Comparison of ENCODE assay signal across 10 cellular contexts in genomic region chr4:3302164-3302785, GRCh38. TPM values are rescaled to one million over a fixed set of nuclear protein-coding genes. Genes with fewer than 3 reads are reported as not detected.
DNase-seq lines count a peak whose midpoint lies in the region; ATAC-seq and TF ChIP-seq lines count a peak whose summit lies in the region.
"Had no signal": no experiment of that assay in that cellular context is flagged by ENCODE, and none has a peak within 500 bp of the region (broad histone marks: within the 10 kb centered on the region; RNA-seq: fewer than 3 reads in every experiment).

No MANE protein-coding gene starts in this region.

- H3K36me3 Mint-ChIP-seq in mesothelial cell of epicardium (peaks cover 15% of the 10 kb centered on the region), neural progenitor cell (peaks cover 11% of the 10 kb centered on the region)

- H3K9me3 ChIP-seq in neural progenitor cell (ENCODE audit: low read depth): no peaks in the 10 kb centered on the region

- ATAC-seq in SK-N-SH treated with all-trans-retinoic acid at 6 μM for 48 hours: no peak

- H3F3A ChIP-seq in neural progenitor cell (ENCODE audit: low read depth): peaks cover 12% of the 10 kb centered on the region

- H3K36me3 ChIP-seq in neural progenitor cell: no peaks in the 10 kb centered on the region

- TF ChIP-seq CTCF in mesothelial cell of epicardium (IDR thresholded peaks at IDR 0.05; ENCODE audit: unreplicated experiment) (no peak), neural progenitor cell (IDR thresholded peaks at IDR 0.05) (no peak)

- H3K4me1 Mint-ChIP-seq in mesothelial cell of epicardium (peaks cover 50% of the 10 kb centered on the region), neural progenitor cell (peaks cover 83% of the 10 kb centered on the region)

- H3K4me1 ChIP-seq in neural progenitor cell: peaks cover 65% of the 10 kb centered on the region

- no peak overlapping the region for H3K9ac ChIP-seq in neural progenitor cell

- H3K4me3 Mint-ChIP-seq in mesothelial cell of epicardium (no peak overlapping the region), neural progenitor cell (no peak overlapping the region)

- H3K27ac ChIP-seq in neural progenitor cell: no peak overlapping the region
- H3K27ac ChIP-seq: 22Rv1 had no signal

- H3K79me2 ChIP-seq in neural progenitor cell (ENCODE audit: low read depth): peaks cover 92% of the 10 kb centered on the region

- H3K27me3 ChIP-seq in neural progenitor cell: no peaks in the 10 kb centered on the region

- H3K9me3 Mint-ChIP-seq in mesothelial cell of epicardium (peaks cover 11% of the 10 kb centered on the region), neural progenitor cell (peaks cover 9% of the 10 kb centered on the region)

- no peaks in the 10 kb centered on the region for H3K27me3 Mint-ChIP-seq in mesothelial cell of epicardium (ENCODE audit: low read depth)
- peaks cover 2% of the 10 kb centered on the region for H3K27me3 Mint-ChIP-seq in neural progenitor cell (ENCODE audit: insufficient read depth, low read depth)

- H3K27ac Mint-ChIP-seq in mesothelial cell of epicardium: peak overlapping the region; percentile 4
- H3K27ac Mint-ChIP-seq in neural progenitor cell: no peak overlapping the region

- H3K4me2 ChIP-seq in neural progenitor cell: no peak overlapping the region

- H2AFZ ChIP-seq in neural progenitor cell (replicated peaks): no peak overlapping the region

- H3K4me3 ChIP-seq in neural progenitor cell: no peak overlapping the region

- DNase-seq in NK-92 (lab: John Stamatoyannopoulos, UW; ENCODE audit: unreplicated experiment) (peak; percentile 34), mesothelial cell of epicardium (ENCODE audit: low spot score in 2 of 2, unreplicated experiment in 2 of 2) (peak in 1 of 2 experiments; percentile 20), ureter (ENCODE audit: low spot score) (peak; percentile 42), NCI-H2081 treated with DMSO at 0.1 percent for 48 hours (lab: John Stamatoyannopoulos, UW) (no peak), neural progenitor cell (ENCODE audit: low spot score) (no peak)
- no peak for DNase-seq in NK-92 treated with Interleukin-12 subunit alpha and Interleukin-12 subunit beta, amount 100 ng/mL, for 24 hours (lab: John Stamatoyannopoulos, UW)
- peak; percentile 78 to 82 for DNase-seq in activated T-cell treated with anti-CD3 and anti-CD28 coated beads, Interleukin-2, amount 50 U/mL, for 48 hours
- DNase-seq: small intestine had no signal

- H4K20me1 ChIP-seq in neural progenitor cell (ENCODE audit: low read depth): peaks cover 89% of the 10 kb centered on the region

TF ChIP-seq in SK-N-SH treated with all-trans-retinoic acid at 6 μM for 48 hours, 23 proteins besides CTCF, POLR2A, EP300 and RAD21:
- no peak for TF ChIP-seq ESRRG (CRISPR knock-in tag; IDR thresholded peaks at IDR 0.05)
- TF ChIP-seq ARNTL (CRISPR knock-in tag; IDR thresholded peaks at IDR 0.05; ENCODE audit: borderline replicate concordance, low read depth): no peak
- TF ChIP-seq TSHZ2 (CRISPR knock-in tag; IDR thresholded peaks at IDR 0.05): no peak
- TF ChIP-seq CREB5 (CRISPR knock-in tag; IDR thresholded peaks at IDR 0.05; ENCODE audit: low read depth): no peak
- no peak for TF ChIP-seq CSRNP3 (CRISPR knock-in tag; IDR thresholded peaks at IDR 0.05)
- no peak for TF ChIP-seq TOX (CRISPR knock-in tag; IDR thresholded peaks at IDR 0.05; ENCODE audit: borderline replicate concordance)
- TF ChIP-seq ZFP30 (CRISPR knock-in tag; IDR thresholded peaks at IDR 0.05): no peak
- no peak for TF ChIP-seq CSDC2 (CRISPR knock-in tag; IDR thresholded peaks at IDR 0.05)
- TF ChIP-seq GLIS3 (CRISPR knock-in tag; IDR thresholded peaks at IDR 0.05): no peak
- no peak for TF ChIP-seq BACH2 (CRISPR knock-in tag; IDR thresholded peaks at IDR 0.05; ENCODE audit: borderline replicate concordance)
- TF ChIP-seq RARB (CRISPR knock-in tag; IDR thresholded peaks at IDR 0.05): no peak
- no peak for TF ChIP-seq SNAI2 (CRISPR knock-in tag; IDR thresholded peaks at IDR 0.05)
- no peak for TF ChIP-seq ISL1 (CRISPR knock-in tag; IDR thresholded peaks at IDR 0.05)
- no peak for TF ChIP-seq ZNF565 (CRISPR knock-in tag; conservative IDR thresholded peaks at IDR 0.05; ENCODE audit: low read depth)
- TF ChIP-seq PATZ1 (CRISPR knock-in tag; IDR thresholded peaks at IDR 0.05; ENCODE audit: borderline replicate concordance): no peak
- TF ChIP-seq PPARA (CRISPR knock-in tag; IDR thresholded peaks at IDR 0.05; ENCODE audit: borderline replicate concordance): no peak
- TF ChIP-seq ZNF70 (CRISPR knock-in tag; IDR thresholded peaks at IDR 0.05): no peak

RNA-seq across cellular contexts. Expression of gene RGS12, which starts 9.5 kb away (rescaled TPM):
- total RNA-seq in mesothelial cell of epicardium (75.9 to 81.9 TPM (median 78.9 TPM) in 3 replicates), ureter (50.8 TPM), neural progenitor cell (ENCODE audit: low replicate concordance) (36.6 and 140 TPM in 2 replicates)

RNA-seq across cellular contexts. Expression of gene MSANTD1, which starts 53.3 kb away (rescaled TPM):
- total RNA-seq in mesothelial cell of epicardium (2.5 to 3.1 TPM (median 2.6 TPM) in 3 replicates), ureter (1.7 TPM), neural progenitor cell (ENCODE audit: low replicate concordance) (0.17 and 0.25 TPM in 2 replicates)

Comparison
In these comparisons a context has a peak if more than half of its experiments do, and no peak if none do; other contexts are left out.
1. DNase-seq: peak in NK-92 (single experiment), activated T-cell treated with anti-CD3 and anti-CD28 coated beads, Interleukin-2, amount 50 U/mL, for 48 hours (2 of 2) and ureter (single experiment); none in NK-92 treated with Interleukin-12 subunit alpha and Interleukin-12 subunit beta, amount 100 ng/mL, for 24 hours (single experiment), NCI-H2081 treated with DMSO at 0.1 percent for 48 hours (single experiment) and neural progenitor cell (single experiment).